In genomic region chr16:68469728-68470460, GRCh38 we compare ENCODE assay signal across 8 cellular contexts. TPM values are rescaled to one million over a fixed set of nuclear protein-coding genes. Genes with fewer than 3 reads are reported as not detected.
DNase-seq lines count a peak whose midpoint lies in the region; ATAC-seq and TF ChIP-seq lines count a peak whose summit lies in the region.

No MANE protein-coding gene starts in this region.

- peaks cover 6% of the 10 kb centered on the region for H3K4me1 ChIP-seq in parathyroid adenoma

- H3K79me2 ChIP-seq in parathyroid adenoma: no peaks in the 10 kb centered on the region

- H3K27me3 Mint-ChIP-seq in IgD-negative memory B cell (no peaks in the 10 kb centered on the region), chondrocyte (ENCODE audit: low read depth) (peaks cover 19% of the 10 kb centered on the region)

- H2AFZ ChIP-seq in parathyroid adenoma: no peak overlapping the region

- no peaks in the 10 kb centered on the region for H3K27me3 ChIP-seq in parathyroid adenoma (ENCODE audit: control insufficient read depth, insufficient read depth, low read length)

- peaks cover 27 to 51% (median 49%) of the 10 kb centered on the region in 3 donors for H3K4me1 Mint-ChIP-seq in IgD-negative memory B cell
- H3K4me1 Mint-ChIP-seq in chondrocyte (ENCODE audit: low read depth): peaks cover 9% of the 10 kb centered on the region

- no peaks in the 10 kb centered on the region for H3K9me3 Mint-ChIP-seq in IgD-negative memory B cell
- no peaks in the 10 kb centered on the region for H3K9me3 Mint-ChIP-seq in chondrocyte (ENCODE audit: low read depth)

- no peak for TF ChIP-seq CTCF in AG10803 (conservative IDR thresholded peaks at IDR 0.05; ENCODE audit: low read length)
- TF ChIP-seq CTCF in chondrocyte (IDR thresholded peaks at IDR 0.05): no peak
- no peak for TF ChIP-seq CTCF in parathyroid adenoma (IDR thresholded peaks at IDR 0.05)
- no peak for TF ChIP-seq CTCF in omental fat pad (IDR thresholded peaks at IDR 0.05)

- H3K27ac Mint-ChIP-seq in IgD-negative memory B cell (peak overlapping the region; percentile 88 to 95 (median 90)), chondrocyte (ENCODE audit: unreplicated experiment) (no peak overlapping the region)

- H3K4me3 ChIP-seq in AG10803 (ENCODE audit: low read length) (peak overlapping the region; percentile 17; the same call in 1 of the 2 replicates), parathyroid adenoma (ENCODE audit: low read depth, low read length) (no peak overlapping the region)

- no peak for DNase-seq in AG10803 (ENCODE audit: low read depth)
- DNase-seq in chondrocyte (ENCODE audit: low spot score): no peak
- DNase-seq in D341Med (ENCODE audit: low spot score): no peak
- no peak for DNase-seq in NCI-H510A (lab: John Stamatoyannopoulos, UW)
- no peak for DNase-seq in omental fat pad (ENCODE audit: low spot score)

- no peak overlapping the region for H3K9ac ChIP-seq in parathyroid adenoma

- H3K9me3 ChIP-seq in parathyroid adenoma (ENCODE audit: control insufficient read depth, low read length): no peaks in the 10 kb centered on the region

- no peaks in the 10 kb centered on the region for H3K36me3 Mint-ChIP-seq in IgD-negative memory B cell
- H3K36me3 Mint-ChIP-seq in chondrocyte (ENCODE audit: low read depth): no peaks in the 10 kb centered on the region

- peak overlapping the region; percentile 80 to 94 (median 89) for H3K4me3 Mint-ChIP-seq in IgD-negative memory B cell
- H3K4me3 Mint-ChIP-seq in chondrocyte (ENCODE audit: unreplicated experiment): peak overlapping the region; percentile 35

- ATAC-seq in GM19452 (IDR thresholded peaks at IDR 0.05; ENCODE audit: unreplicated experiment) (peak; percentile 20), omental fat pad (ENCODE audit: low FRiP score) (no peak)

- peak overlapping the region; percentile 17 for H3K4me2 ChIP-seq in parathyroid adenoma (ENCODE audit: low read length)

- H3K27ac ChIP-seq in parathyroid adenoma: peak overlapping the region; percentile 9

- no peaks in the 10 kb centered on the region for H3K36me3 ChIP-seq in parathyroid adenoma (ENCODE audit: control insufficient read depth, insufficient read depth, low read length)

RNA-seq across cellular contexts. Expression of gene SMPD3, which starts 21.6 kb away (rescaled TPM):
- 9.7 TPM for polyA plus RNA-seq in IgD-negative memory B cell
- total RNA-seq in chondrocyte (0.07 TPM in 1 of 3 replicates, not detected in the others), omental fat pad (10 to 100 TPM in 2 of 4 donors, 1 to 10 TPM in 1, under 1 TPM in 1; 0.63 to 44.8 (median 8.1) TPM)
